Comparison of ENCODE assay signal across 23 cellular contexts in genomic region chr11:74540270-74540669, GRCh38.
"Had no signal": no experiment of that assay in that cellular context is flagged by ENCODE, and none has a peak within 500 bp of the region (broad histone marks: within the 10 kb centered on the region; RNA-seq: fewer than 3 reads in every experiment).

No MANE protein-coding gene starts in this region.

- H3K9ac ChIP-seq: parathyroid adenoma had no signal

- ATAC-seq: esophagus mucosa; gastrocnemius medialis; left ventricle myocardium superior; lower lobe of right lung; natural killer cell treated with Interleukin-12 subunit alpha and Interleukin-12 subunit beta and Interleukin-15 and Interleukin-18, amount 100 ng/mL, for 72 hours; right lobe of liver had no signal

- H3K4me3 ChIP-seq: gastrocnemius medialis, lower lobe of right lung, right lobe of liver, stomach, thyroid gland had no signal

- H3K4me1 ChIP-seq: gastrocnemius medialis, lower lobe of right lung, parathyroid adenoma, right lobe of liver, thyroid gland had no signal

- H2AFZ ChIP-seq: parathyroid adenoma had no signal

- H3K27me3 Mint-ChIP-seq: progenitor cell of endocrine pancreas had no signal

- H3K4me3 Mint-ChIP-seq: dendritic cell treated with granulocyte-macrophage colony-stimulating factor and Interleukin-4, amounts not matched to agents 40 ng/mL and 50 ng/mL, for 4 days; endodermal cell; natural killer cell treated with Interleukin-12 subunit alpha and Interleukin-12 subunit beta and Interleukin-15 and Interleukin-18, amount 100 ng/mL, for 72 hours; neural crest cell had no signal

- H3K79me2 ChIP-seq: parathyroid adenoma had no signal

- H3K9me3 Mint-ChIP-seq: natural killer cell treated with Interleukin-12 subunit alpha and Interleukin-12 subunit beta and Interleukin-15 and Interleukin-18, amount 100 ng/mL, for 72 hours had no signal

- H3K9me3 ChIP-seq: gastrocnemius medialis, lower lobe of right lung, neutrophil, right lobe of liver, thyroid gland had no signal

- H3K27ac ChIP-seq: epithelial cell of prostate, gastrocnemius medialis, lower lobe of right lung, neutrophil, parathyroid adenoma, right lobe of liver, stomach, thyroid gland had no signal

- H3K27ac Mint-ChIP-seq: dendritic cell treated with granulocyte-macrophage colony-stimulating factor and Interleukin-4, amounts not matched to agents 40 ng/mL and 50 ng/mL, for 4 days; endodermal cell; naive B cell; natural killer cell treated with Interleukin-12 subunit alpha and Interleukin-12 subunit beta and Interleukin-15 and Interleukin-18, amount 100 ng/mL, for 72 hours; progenitor cell of endocrine pancreas had no signal

- H3K27me3 ChIP-seq: gastrocnemius medialis, neutrophil, right lobe of liver, stomach, thyroid gland had no signal

- H3K36me3 ChIP-seq: gastrocnemius medialis, lower lobe of right lung, neutrophil, right lobe of liver, stomach, thyroid gland had no signal

- H3K4me1 Mint-ChIP-seq: naive B cell, neural crest cell had no signal

- DNase-seq: effector CD8-positive, alpha-beta T cell; endodermal cell; foreskin fibroblast; gastrocnemius medialis; left ventricle myocardium superior; lower lobe of right lung; naive B cell; right lobe of liver; small intestine; stimulated activated CD4-positive, alpha-beta T cell treated with anti-CD3 and anti-CD28 coated beads, Interleukin-15, amount 100 ng/mL, for 24 hours; stimulated activated CD4-positive, alpha-beta T cell treated with anti-CD3 and anti-CD28 coated beads, Interleukin-2, amount 100 ng/mL, for 48 hours; stimulated activated naive CD4-positive, alpha-beta T cell; stomach; thyroid gland; trophoblast cell had no signal
